1 cellular context compared by ENCODE assay signal in the genomic region with DNA sequence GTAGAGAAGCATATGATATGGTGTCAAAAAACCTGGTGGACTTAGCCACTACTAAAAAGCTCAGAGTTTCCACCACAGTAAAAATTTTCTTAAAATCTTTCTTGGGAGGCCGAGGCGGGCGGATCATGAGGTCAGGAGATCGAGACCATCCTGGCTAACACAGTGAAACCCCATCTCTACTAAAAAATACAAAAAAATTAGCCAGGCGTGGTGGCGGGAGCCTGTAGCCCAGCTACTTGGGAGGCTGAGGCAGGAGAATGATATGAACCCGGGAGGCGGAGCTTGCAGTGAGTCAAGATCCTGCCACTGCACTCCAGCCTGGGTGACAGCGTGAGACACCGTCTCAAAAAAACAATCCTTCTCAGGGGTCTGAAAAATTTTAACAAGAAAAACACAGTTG.
A peak's percentile ranks its signal among the peaks of the same experiment; 100 is the strongest.
TF ChIP-seq lines count a peak whose summit lies in the region.

No MANE protein-coding gene starts in this region.

TF ChIP-seq in GM12878, 131 proteins besides CTCF, POLR2A, EP300 and RAD21:
- TF ChIP-seq, protein P1, sequence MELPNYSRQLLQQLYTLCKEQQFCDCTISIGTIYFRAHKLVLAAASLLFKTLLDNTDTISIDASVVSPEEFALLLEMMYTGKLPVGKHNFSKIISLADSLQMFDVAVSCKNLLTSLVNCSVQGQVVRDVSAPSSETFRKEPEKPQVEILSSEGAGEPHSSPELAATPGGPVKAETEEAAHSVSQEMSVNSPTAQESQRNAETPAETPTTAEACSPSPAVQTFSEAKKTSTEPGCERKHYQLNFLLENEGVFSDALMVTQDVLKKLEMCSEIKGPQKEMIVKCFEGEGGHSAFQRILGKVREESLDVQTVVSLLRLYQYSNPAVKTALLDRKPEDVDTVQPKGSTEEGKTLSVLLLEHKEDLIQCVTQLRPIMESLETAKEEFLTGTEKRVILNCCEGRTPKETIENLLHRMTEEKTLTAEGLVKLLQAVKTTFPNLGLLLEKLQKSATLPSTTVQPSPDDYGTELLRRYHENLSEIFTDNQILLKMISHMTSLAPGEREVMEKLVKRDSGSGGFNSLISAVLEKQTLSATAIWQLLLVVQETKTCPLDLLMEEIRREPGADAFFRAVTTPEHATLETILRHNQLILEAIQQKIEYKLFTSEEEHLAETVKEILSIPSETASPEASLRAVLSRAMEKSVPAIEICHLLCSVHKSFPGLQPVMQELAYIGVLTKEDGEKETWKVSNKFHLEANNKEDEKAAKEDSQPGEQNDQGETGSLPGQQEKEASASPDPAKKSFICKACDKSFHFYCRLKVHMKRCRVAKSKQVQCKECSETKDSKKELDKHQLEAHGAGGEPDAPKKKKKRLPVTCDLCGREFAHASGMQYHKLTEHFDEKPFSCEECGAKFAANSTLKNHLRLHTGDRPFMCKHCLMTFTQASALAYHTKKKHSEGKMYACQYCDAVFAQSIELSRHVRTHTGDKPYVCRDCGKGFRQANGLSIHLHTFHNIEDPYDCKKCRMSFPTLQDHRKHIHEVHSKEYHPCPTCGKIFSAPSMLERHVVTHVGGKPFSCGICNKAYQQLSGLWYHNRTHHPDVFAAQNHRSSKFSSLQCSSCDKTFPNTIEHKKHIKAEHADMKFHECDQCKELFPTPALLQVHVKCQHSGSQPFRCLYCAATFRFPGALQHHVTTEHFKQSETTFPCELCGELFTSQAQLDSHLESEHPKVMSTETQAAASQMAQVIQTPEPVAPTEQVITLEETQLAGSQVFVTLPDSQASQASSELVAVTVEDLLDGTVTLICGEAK (IDR thresholded peaks at IDR 0.05; ENCODE audit: borderline replicate concordance) = 0 out of 2 replicates have a peak, but pooled peaks have one; percentile 31
- TF ChIP-seq, protein P2, sequence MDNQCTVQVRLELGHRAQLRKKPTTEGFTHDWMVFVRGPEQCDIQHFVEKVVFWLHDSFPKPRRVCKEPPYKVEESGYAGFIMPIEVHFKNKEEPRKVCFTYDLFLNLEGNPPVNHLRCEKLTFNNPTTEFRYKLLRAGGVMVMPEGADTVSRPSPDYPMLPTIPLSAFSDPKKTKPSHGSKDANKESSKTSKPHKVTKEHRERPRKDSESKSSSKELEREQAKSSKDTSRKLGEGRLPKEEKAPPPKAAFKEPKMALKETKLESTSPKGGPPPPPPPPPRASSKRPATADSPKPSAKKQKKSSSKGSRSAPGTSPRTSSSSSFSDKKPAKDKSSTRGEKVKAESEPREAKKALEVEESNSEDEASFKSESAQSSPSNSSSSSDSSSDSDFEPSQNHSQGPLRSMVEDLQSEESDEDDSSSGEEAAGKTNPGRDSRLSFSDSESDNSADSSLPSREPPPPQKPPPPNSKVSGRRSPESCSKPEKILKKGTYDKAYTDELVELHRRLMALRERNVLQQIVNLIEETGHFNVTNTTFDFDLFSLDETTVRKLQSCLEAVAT (IDR thresholded peaks at IDR 0.05) = peak; percentile 92
